ENCODE assay signal across 10 cellular contexts in the genomic region with DNA sequence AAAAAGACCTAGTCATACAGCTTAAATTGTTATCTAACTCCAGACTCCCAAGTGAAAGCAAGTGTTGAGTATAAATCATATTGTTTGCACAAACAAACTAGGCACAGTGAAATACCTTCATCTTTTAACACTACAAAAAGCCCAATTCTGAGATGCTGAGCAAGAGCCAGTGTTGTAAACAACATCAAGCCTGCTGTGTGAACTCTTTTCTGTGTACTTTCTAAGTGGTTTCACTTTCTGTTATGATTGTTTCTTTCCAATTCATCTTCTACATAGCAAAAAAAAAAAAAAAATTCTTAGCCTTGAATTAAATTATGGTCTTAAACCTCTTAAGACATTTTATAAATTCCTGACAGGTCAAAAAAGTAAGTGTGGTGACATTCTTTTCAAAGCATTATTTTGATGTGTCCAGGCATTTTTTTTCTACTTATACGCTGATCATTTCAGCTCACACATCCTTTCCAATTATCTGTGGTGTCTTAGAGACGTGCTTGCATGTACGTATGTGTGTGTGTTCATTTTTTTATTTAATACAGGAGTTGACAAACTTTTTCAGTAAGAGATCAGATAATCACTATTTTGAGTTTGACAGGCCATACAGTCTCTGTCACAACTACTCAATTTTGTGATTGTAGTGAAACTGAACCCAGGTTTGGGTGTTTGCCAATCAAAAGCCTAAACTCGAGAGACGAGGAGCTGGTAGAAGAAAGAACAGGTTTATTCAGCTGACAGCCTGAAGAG.
DNase-seq lines count a peak whose midpoint lies in the region; ATAC-seq and TF ChIP-seq lines count a peak whose summit lies in the region.
"Had no signal": no experiment of that assay in that cellular context is flagged by ENCODE, and none has a peak within 500 bp of the region (broad histone marks: within the 10 kb centered on the region; RNA-seq: fewer than 3 reads in every experiment).

No MANE protein-coding gene starts in this region.

- no peak for DNase-seq in thoracic aorta (ENCODE audit: low spot score)
- DNase-seq in activated CD4-positive, alpha-beta T cell treated with anti-CD3 and anti-CD28 coated beads for 48 hours = no peak
- no peak for DNase-seq in NK-92 (lab: John Stamatoyannopoulos, UW; ENCODE audit: unreplicated experiment)
- DNase-seq: activated T-cell treated with anti-CD3 and anti-CD28 coated beads, Interleukin-2, amount 50 U/mL, for 1 hour; naive thymus-derived CD4-positive, alpha-beta T cell had no signal

- no peaks in the 10 kb centered on the region for H3K9me2 ChIP-seq in OCI-LY1 (ENCODE audit: low read depth, low read length)

- H3F3A ChIP-seq in OCI-LY1 (ENCODE audit: insufficient read depth, low read length) = no peaks in the 10 kb centered on the region

- ATAC-seq in HG02798 (IDR thresholded peaks at IDR 0.05; ENCODE audit: poor library complexity, unreplicated experiment) (peak; percentile 16), gastroesophageal sphincter (no peak), thoracic aorta (ENCODE audit: insufficient number of reproducible peaks, low FRiP score, low read depth) (no peak), GM18861 (IDR thresholded peaks at IDR 0.05; ENCODE audit: unreplicated experiment) (no peak)
- ATAC-seq: naive thymus-derived CD4-positive, alpha-beta T cell had no signal

- H3K4me3 ChIP-seq in OCI-LY1 (ENCODE audit: low read depth, low read length, poor library complexity, severe bottlenecking) = peak overlapping the region; percentile 20
- H3K4me3 ChIP-seq in gastroesophageal sphincter = peak overlapping the region; percentile 27 to 40
- H3K4me3 ChIP-seq in thoracic aorta = peak overlapping the region; percentile 54

- no peaks in the 10 kb centered on the region for H3K79me2 ChIP-seq in OCI-LY1 (ENCODE audit: insufficient read depth, low read length)

- H3K4me1 ChIP-seq in OCI-LY1 (ENCODE audit: insufficient read depth, low read length, severe bottlenecking) = peaks cover 5% of the 10 kb centered on the region
- H3K4me1 ChIP-seq in gastroesophageal sphincter = no peaks in the 10 kb centered on the region
- H3K4me1 ChIP-seq in thoracic aorta (ENCODE audit: control insufficient read depth in 1 of 2, low read depth in 2 of 2) = no peaks in the 10 kb centered on the region
- H3K4me1 ChIP-seq: Caco-2 had no signal

- peak overlapping the region; percentile 35 for H3K4me2 ChIP-seq in OCI-LY1 (ENCODE audit: low read length)

- TF ChIP-seq EP300 in gastroesophageal sphincter (IDR thresholded peaks at IDR 0.05) = no peak

- H4K20me1 ChIP-seq in OCI-LY1 (ENCODE audit: insufficient read depth, low read length) = no peaks in the 10 kb centered on the region

- H3K27me3 ChIP-seq in OCI-LY1 (ENCODE audit: insufficient read depth, low read length) (no peaks in the 10 kb centered on the region), gastroesophageal sphincter (no peaks in the 10 kb centered on the region), thoracic aorta (replicated peaks; ENCODE audit: insufficient read depth) (no peaks in the 10 kb centered on the region)

- H2AFZ ChIP-seq in OCI-LY1 (ENCODE audit: low read length) = peak overlapping the region; percentile 42

- no peak overlapping the region for H3K27ac ChIP-seq in OCI-LY1 (ENCODE audit: low read depth, low read length, poor library complexity, severe bottlenecking)
- no peak overlapping the region for H3K27ac ChIP-seq in gastroesophageal sphincter
- H3K27ac ChIP-seq in thoracic aorta = no peak overlapping the region

- 41 to 69% methylated on average over 5 of the region's 5 CpGs for WGBS in gastroesophageal sphincter (ENCODE audit: low coverage in 1 of 2), 2 donors

- H3K36me3 ChIP-seq in OCI-LY1 (ENCODE audit: insufficient read depth, low read length) = no peaks in the 10 kb centered on the region
- H3K36me3 ChIP-seq in gastroesophageal sphincter = no peaks in the 10 kb centered on the region
- no peaks in the 10 kb centered on the region for H3K36me3 ChIP-seq in thoracic aorta

- TF ChIP-seq CTCF in OCI-LY1 (IDR thresholded peaks at IDR 0.05; ENCODE audit: low read length) = no peak
- no peak for TF ChIP-seq CTCF in gastroesophageal sphincter (IDR thresholded peaks at IDR 0.05)
- TF ChIP-seq CTCF in thoracic aorta (IDR thresholded peaks at IDR 0.05) = no peak

- H3K9me3 ChIP-seq in OCI-LY1 (ENCODE audit: low read length) = no peaks in the 10 kb centered on the region
- no peaks in the 10 kb centered on the region for H3K9me3 ChIP-seq in gastroesophageal sphincter
- no peaks in the 10 kb centered on the region for H3K9me3 ChIP-seq in thoracic aorta
- H3K9me3 ChIP-seq: Caco-2 had no signal

- TF ChIP-seq POLR2A in gastroesophageal sphincter (IDR thresholded peaks at IDR 0.05) = no peak

- H3K9ac ChIP-seq in OCI-LY1 (ENCODE audit: low read length) = no peak overlapping the region
